In genomic region chr16:12971216-12971615, GRCh38 we compare ENCODE assay signal across 10 cellular contexts.
DNase-seq lines count a peak whose midpoint lies in the region; ATAC-seq, FAIRE-seq and TF ChIP-seq lines count a peak whose summit lies in the region.
"Had no signal": no experiment of that assay in that cellular context is flagged by ENCODE, and none has a peak within 500 bp of the region (broad histone marks: within the 10 kb centered on the region; RNA-seq: fewer than 3 reads in every experiment).

No MANE protein-coding gene starts in this region.

- FAIRE-seq in pancreas (lab: Jason Lieb, UNC): no peak

- H3K9ac ChIP-seq in adipocyte (ENCODE audit: low read length): no peak overlapping the region

- H3K4me1 ChIP-seq in adipocyte (ENCODE audit: control insufficient read depth, insufficient read depth, low read length) (no peaks in the 10 kb centered on the region), pancreas (no peaks in the 10 kb centered on the region)
- H3K4me1 ChIP-seq: heart right ventricle had no signal

- intact Hi-C loops in pancreas (cut with DNase I): no loop called here

- TF ChIP-seq CTCF in pancreas (IDR thresholded peaks at IDR 0.05): no peak

- H3K27ac ChIP-seq in pancreas: no peak overlapping the region
- H3K27ac ChIP-seq: heart right ventricle had no signal

- H3K9me3 ChIP-seq in adipocyte (ENCODE audit: control insufficient read depth, low read length) (no peaks in the 10 kb centered on the region), pancreas (no peaks in the 10 kb centered on the region)

- WGBS in pancreas, 2 donors: 25 to 28% methylated on average over 2 of the region's 2 CpGs

- no peak for ATAC-seq in GM18861 (IDR thresholded peaks at IDR 0.05; ENCODE audit: unreplicated experiment)
- ATAC-seq in pancreas: no peak
- ATAC-seq: heart right ventricle, sciatic nerve had no signal

- H3K36me3 ChIP-seq in adipocyte (ENCODE audit: control insufficient read depth, insufficient read depth, low read length, severe bottlenecking): no peaks in the 10 kb centered on the region
- H3K36me3 ChIP-seq in pancreas: no peaks in the 10 kb centered on the region
- H3K36me3 ChIP-seq: heart right ventricle had no signal

- peak; percentile 28 for DNase-seq in EL
- DNase-seq in NCI-H2107 treated with DMSO at 0.1 percent for 48 hours (lab: John Stamatoyannopoulos, UW; ENCODE audit: unreplicated experiment): peak; percentile 86
- peak; percentile 24 for DNase-seq in adipocyte (ENCODE audit: low read depth)
- peak; percentile 99 for DNase-seq in myocyte (ENCODE audit: low read depth)
- no peak for DNase-seq in ecto neural progenitor cell (ENCODE audit: low spot score)
- DNase-seq in pancreas: no peak
- DNase-seq in SKM-1 treated with dmso at 0.1 percent for 144 hours (lab: John Stamatoyannopoulos, UW; ENCODE audit: unreplicated experiment): no peak

- H3K27me3 ChIP-seq in adipocyte (replicated peaks; ENCODE audit: control insufficient read depth, insufficient read depth, low read length) (no peaks in the 10 kb centered on the region), pancreas (no peaks in the 10 kb centered on the region)

- H3K4me3 ChIP-seq in adipocyte (ENCODE audit: low read length) (no peak overlapping the region), pancreas (no peak overlapping the region)
- H3K4me3 ChIP-seq: heart right ventricle had no signal

Comparison
In these comparisons a context has a peak if more than half of its experiments do, and no peak if none do; other contexts are left out.
1. DNase-seq: peak in EL (single experiment), NCI-H2107 treated with DMSO at 0.1 percent for 48 hours (single experiment), adipocyte (single experiment) and myocyte (single experiment); none in ecto neural progenitor cell (single experiment), pancreas (0 of 6) and SKM-1 treated with dmso at 0.1 percent for 144 hours (single experiment).